ENCODE assay signal across 8 cellular contexts in genomic region chr3:132352556-132353143, GRCh38. TPM values are rescaled to one million over a fixed set of nuclear protein-coding genes. Genes with fewer than 3 reads are reported as not detected.
A peak's percentile ranks its signal among the peaks of the same experiment; 100 is the strongest.
DNase-seq lines count a peak whose midpoint lies in the region; ATAC-seq and TF ChIP-seq lines count a peak whose summit lies in the region.

No MANE protein-coding gene starts in this region.

- no peaks in the 10 kb centered on the region for H3K36me3 ChIP-seq in CD8-positive, alpha-beta T cell (ENCODE audit: insufficient read depth, low read length)
- H3K36me3 ChIP-seq in Karpas-422 (ENCODE audit: insufficient read depth, low read length) = no peaks in the 10 kb centered on the region
- H3K36me3 ChIP-seq in Panc1 (ENCODE audit: control insufficient read depth, insufficient read depth, low read length) = no peaks in the 10 kb centered on the region
- H3K36me3 ChIP-seq in thoracic aorta = no peaks in the 10 kb centered on the region

- H3K9ac ChIP-seq in Karpas-422 (ENCODE audit: low read length) = no peak overlapping the region

- peak; percentile 29 to 70 (median 55) for DNase-seq in CD8-positive, alpha-beta T cell
- peak; percentile 70 for DNase-seq in GM20000 (ENCODE audit: low spot score)
- DNase-seq in Karpas-422 = peak; percentile 88
- peak; percentile 36 for DNase-seq in Panc1 (ENCODE audit: low read depth, low spot score)
- peak; percentile 39 for DNase-seq in activated T-cell treated with anti-CD3 and anti-CD28 coated beads, Interleukin-2, amount 50 U/mL, for 1 hour
- peak; percentile 79 for DNase-seq in fibroblast of mammary gland (ENCODE audit: low read depth)
- peak; percentile 20 for DNase-seq in non-pigmented ciliary epithelial cell (ENCODE audit: low read depth)
- DNase-seq in thoracic aorta (ENCODE audit: low spot score) = peak; percentile 28

- no peaks in the 10 kb centered on the region for H3K9me3 Mint-ChIP-seq in CD8-positive, alpha-beta T cell

- no TSS peak for BruUV-seq in Panc1 (replicated peaks; lab: Mats Ljungman, UMichigan)

- no peaks in the 10 kb centered on the region for H3K4me1 Mint-ChIP-seq in CD8-positive, alpha-beta T cell (ENCODE audit: low read depth)

- no peak overlapping the region for H3K27ac ChIP-seq in CD8-positive, alpha-beta T cell (ENCODE audit: low read depth, low read length)
- no peak overlapping the region for H3K27ac ChIP-seq in Karpas-422 (ENCODE audit: low read length)
- H3K27ac ChIP-seq in Panc1 (ENCODE audit: low read length) = no peak overlapping the region
- H3K27ac ChIP-seq in thoracic aorta = no peak overlapping the region

- POLR2A ChIA-PET in CD8-positive, alpha-beta T cell (lab: Charles Lee) = no interaction called here
- POLR2A ChIA-PET in Panc1 (lab: Charles Lee) = no interaction called here

- H3K27me3 Mint-ChIP-seq in CD8-positive, alpha-beta T cell (ENCODE audit: low read depth) = peaks cover 10% of the 10 kb centered on the region

- no peak overlapping the region for H2AFZ ChIP-seq in Karpas-422 (ENCODE audit: low read length)

- H3K4me2 ChIP-seq in Karpas-422 (ENCODE audit: low read depth, low read length, poor library complexity, severe bottlenecking) = no peak overlapping the region

- no peaks in the 10 kb centered on the region for H3K36me3 Mint-ChIP-seq in CD8-positive, alpha-beta T cell

- no peaks in the 10 kb centered on the region for H3K9me3 ChIP-seq in CD8-positive, alpha-beta T cell (ENCODE audit: low read length)
- H3K9me3 ChIP-seq in Karpas-422 (ENCODE audit: low read length) (no peaks in the 10 kb centered on the region), Panc1 (ENCODE audit: control insufficient read depth, insufficient read depth, low read depth, low read length) (no peaks in the 10 kb centered on the region), thoracic aorta (no peaks in the 10 kb centered on the region)

- no peak overlapping the region for H3K27ac Mint-ChIP-seq in CD8-positive, alpha-beta T cell

- H3K4me3 ChIP-seq in CD8-positive, alpha-beta T cell (ENCODE audit: low read depth, low read length) = no peak overlapping the region
- no peak overlapping the region for H3K4me3 ChIP-seq in Karpas-422 (ENCODE audit: low read length)
- H3K4me3 ChIP-seq in Panc1 (ENCODE audit: low read depth in 2 of 2, low read length in 2 of 2) = no peak overlapping the region
- no peak overlapping the region for H3K4me3 ChIP-seq in fibroblast of mammary gland (ENCODE audit: control insufficient read depth, low read depth, low read length)
- H3K4me3 ChIP-seq in thoracic aorta = no peak overlapping the region

- intact Hi-C loops in CD8-positive, alpha-beta T cell (cut with DNase I, micrococcal nuclease) = loop anchor here (1.0 to 10.0 kb wide), 7 partner anchors 46 to 290 kb away; no protein-coding TSS in a partner anchor
- intact Hi-C loops in Panc1 (cut with micrococcal nuclease; ENCODE audit: unreplicated experiment) = loop anchor here (1.0 to 2.0 kb wide), 2 partner anchors 47 to 288 kb away; no protein-coding TSS in a partner anchor

- ATAC-seq in CD8-positive, alpha-beta T cell = peak; percentile 93
- ATAC-seq in Panc1 (peak; percentile 84), thoracic aorta (ENCODE audit: insufficient number of reproducible peaks, low FRiP score, low read depth) (peak; percentile 72)

- peak; percentile 92 for TF ChIP-seq CTCF in CD8-positive, alpha-beta T cell (IDR thresholded peaks at IDR 0.05)
- TF ChIP-seq CTCF in GM20000 (IDR thresholded peaks at IDR 0.05; ENCODE audit: extremely low read depth, missing control alignments) (peak; percentile 77), Panc1 (IDR thresholded peaks at IDR 0.05) (peak; percentile 91), fibroblast of mammary gland (conservative IDR thresholded peaks at IDR 0.05; ENCODE audit: control insufficient read depth, insufficient read depth, low read depth, low read length) (peak; percentile 98), thoracic aorta (IDR thresholded peaks at IDR 0.05) (peak; percentile 90)

- no peaks in the 10 kb centered on the region for H4K20me1 ChIP-seq in Karpas-422 (ENCODE audit: insufficient read depth, low read depth, low read length)

- H3K9me2 ChIP-seq in Karpas-422 (replicated peaks; ENCODE audit: insufficient read depth, low read length) = no peaks in the 10 kb centered on the region

- H3K4me3 Mint-ChIP-seq in CD8-positive, alpha-beta T cell = no peak overlapping the region

- in situ Hi-C loops in Panc1 (cut with HindIII; ENCODE audit: low pct_unique_long_range_greater_than_20kb, low sequenced_read_pairs) = no loop called here

- H3K27me3 ChIP-seq in CD8-positive, alpha-beta T cell (ENCODE audit: insufficient read depth, low read length) = no peaks in the 10 kb centered on the region
- H3K27me3 ChIP-seq in Karpas-422 (ENCODE audit: low read length) = no peaks in the 10 kb centered on the region
- H3K27me3 ChIP-seq in Panc1 (ENCODE audit: control insufficient read depth, insufficient read depth, low read length) = peaks cover 2% of the 10 kb centered on the region; the same call in 1 of the 2 replicates
- H3K27me3 ChIP-seq in thoracic aorta (replicated peaks; ENCODE audit: insufficient read depth) = no peaks in the 10 kb centered on the region

- CTCF ChIA-PET in CD8-positive, alpha-beta T cell (lab: Charles Lee) = interaction anchor here (0.6 to 3.9 kb wide), 10 partner anchors 10 to 290 kb away, joined by 3 to 20 read pairs (median 4); partner anchors contain the start of gene ACKR4
- CTCF ChIA-PET in Panc1 (lab: Charles Lee) = no interaction called here

- no peaks in the 10 kb centered on the region for H3K4me1 ChIP-seq in CD8-positive, alpha-beta T cell (ENCODE audit: insufficient read depth, low read length)
- H3K4me1 ChIP-seq in Karpas-422 (ENCODE audit: low read length) (no peaks in the 10 kb centered on the region), Panc1 (ENCODE audit: control insufficient read depth, insufficient read depth, low read length) (no peaks in the 10 kb centered on the region), thoracic aorta (ENCODE audit: control insufficient read depth in 1 of 2, low read depth in 2 of 2) (no peaks in the 10 kb centered on the region)

- no peaks in the 10 kb centered on the region for H3K79me2 ChIP-seq in Karpas-422 (ENCODE audit: low read length)

RNA-seq across cellular contexts. Expression of gene ACP3, which starts 35.4 kb away (rescaled TPM):
- total RNA-seq in CD8-positive, alpha-beta T cell = not detected
- total RNA-seq in Karpas-422 (2014; rRNA removed; shearing (Covaris generic); ENCODE audit: low replicate concordance) = 0.36 and 0.71 TPM in 2 replicates
- total RNA-seq in Panc1 (2021; ENCODE audit: unreplicated experiment) (not detected), thoracic aorta (1 to 10 TPM; 5.6 to 5.9 TPM)
- not detected for polyA plus RNA-seq in Panc1 (2012; ENCODE audit: insufficient read length)

Comparison
In these comparisons a context has a peak if more than half of its experiments do, and no peak if none do; other contexts are left out.
1. DNase-seq: peak in every context shown above with its lines; median percentile 88 in Karpas-422; 79 in fibroblast of mammary gland; 70 in GM20000; 55 in CD8-positive, alpha-beta T cell; 39 in activated T-cell treated with anti-CD3 and anti-CD28 coated beads, Interleukin-2, amount 50 U/mL, for 1 hour; 36 in Panc1; 28 in thoracic aorta; 20 in non-pigmented ciliary epithelial cell.